In the genomic region with DNA sequence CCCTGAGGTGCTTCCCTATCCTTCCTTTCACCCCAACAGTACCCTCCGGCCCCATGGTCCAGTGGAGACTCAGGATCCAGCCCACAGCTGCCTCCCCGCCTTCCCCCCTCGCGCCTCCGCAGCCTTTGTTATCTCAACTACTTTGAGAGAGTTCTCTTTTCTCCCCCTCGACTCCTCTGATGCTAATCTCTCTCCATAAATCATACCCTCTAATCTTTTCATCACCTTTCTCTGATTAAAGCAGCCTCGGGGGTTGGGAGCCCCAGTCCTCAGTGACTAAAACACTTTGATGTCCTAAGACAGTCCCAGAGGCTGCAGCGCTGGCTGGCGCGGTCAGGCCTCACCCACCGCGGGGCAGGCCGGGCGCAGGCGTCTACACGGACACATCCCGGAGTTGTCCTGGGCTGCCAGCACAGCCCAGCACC, we compare ENCODE assay signal across 1 cellular context.
A peak's percentile ranks its signal among the peaks of the same experiment; 100 is the strongest.
TF ChIP-seq lines count a peak whose summit lies in the region.

No MANE protein-coding gene starts in this region.

TF ChIP-seq in HEK293, 187 proteins besides CTCF, POLR2A, EP300 and RAD21 (continued from another document and continues in another):
- TF ChIP-seq, protein P1, sequence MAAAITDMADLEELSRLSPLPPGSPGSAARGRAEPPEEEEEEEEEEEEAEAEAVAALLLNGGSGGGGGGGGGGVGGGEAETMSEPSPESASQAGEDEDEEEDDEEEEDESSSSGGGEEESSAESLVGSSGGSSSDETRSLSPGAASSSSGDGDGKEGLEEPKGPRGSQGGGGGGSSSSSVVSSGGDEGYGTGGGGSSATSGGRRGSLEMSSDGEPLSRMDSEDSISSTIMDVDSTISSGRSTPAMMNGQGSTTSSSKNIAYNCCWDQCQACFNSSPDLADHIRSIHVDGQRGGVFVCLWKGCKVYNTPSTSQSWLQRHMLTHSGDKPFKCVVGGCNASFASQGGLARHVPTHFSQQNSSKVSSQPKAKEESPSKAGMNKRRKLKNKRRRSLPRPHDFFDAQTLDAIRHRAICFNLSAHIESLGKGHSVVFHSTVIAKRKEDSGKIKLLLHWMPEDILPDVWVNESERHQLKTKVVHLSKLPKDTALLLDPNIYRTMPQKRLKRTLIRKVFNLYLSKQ (tag by site-specific recombination; IDR thresholded peaks at IDR 0.05; ENCODE audit: borderline replicate concordance), result no peak
- TF ChIP-seq EGR2 (tag by site-specific recombination; IDR thresholded peaks at IDR 0.05; ENCODE audit: low read depth) (peak; percentile 95), ZNF341 (tag by site-specific recombination; IDR thresholded peaks at IDR 0.05; ENCODE audit: low read depth) (peak; percentile 51), ZNF157 (tag by site-specific recombination; IDR thresholded peaks at IDR 0.05) (no peak), ZNF621 (tag by site-specific recombination; IDR thresholded peaks at IDR 0.05) (no peak), KLF7 (tag by site-specific recombination; IDR thresholded peaks at IDR 0.05; ENCODE audit: borderline replicate concordance) (no peak), KLF16 (tag by site-specific recombination; IDR thresholded peaks at IDR 0.05) (peak; percentile 71), ZNF664 (tag by site-specific recombination; IDR thresholded peaks at IDR 0.05) (no peak), MYNN (tag by site-specific recombination; IDR thresholded peaks at IDR 0.05; ENCODE audit: borderline replicate concordance) (no peak), ZNF132 (tag by site-specific recombination; IDR thresholded peaks at IDR 0.05; ENCODE audit: borderline replicate concordance) (no peak), ZNF394 (tag by site-specific recombination; IDR thresholded peaks at IDR 0.05; ENCODE audit: borderline replicate concordance) (0 out of 2 replicates have a peak, but pooled peaks have one; percentile 27), ZNF768 (tag by site-specific recombination; IDR thresholded peaks at IDR 0.05) (no peak), ZSCAN30 (tag by site-specific recombination; IDR thresholded peaks at IDR 0.05) (peak; percentile 39; the same call in 1 of the 2 replicates), GLIS1 (tag by site-specific recombination; IDR thresholded peaks at IDR 0.05) (peak; percentile 84), ZBTB17 (tag by site-specific recombination; IDR thresholded peaks at IDR 0.05) (peak; percentile 58), ZXDB (tag by site-specific recombination; IDR thresholded peaks at IDR 0.05) (peak; percentile 17; the same call in 1 of the 2 replicates), OSR2 (tag by site-specific recombination; IDR thresholded peaks at IDR 0.05) (peak; percentile 80), ZNF335 (tag by site-specific recombination; conservative IDR thresholded peaks at IDR 0.05) (peak; percentile 51), ZNF174 (tag by site-specific recombination; IDR thresholded peaks at IDR 0.05) (no peak), SP7 (tag by site-specific recombination; IDR thresholded peaks at IDR 0.05) (peak; percentile 96), ZNF16 (tag by site-specific recombination; IDR thresholded peaks at IDR 0.05; ENCODE audit: low read depth) (no peak), ZFP37 (tag by site-specific recombination; IDR thresholded peaks at IDR 0.05) (no peak), ZEB2 (tag by site-specific recombination; IDR thresholded peaks at IDR 0.05) (peak; percentile 64; the same call in 1 of the 2 replicates), ZIC2 (tag by site-specific recombination; IDR thresholded peaks at IDR 0.05) (peak; percentile 63), GLIS2 (tag by site-specific recombination; IDR thresholded peaks at IDR 0.05) (peak; percentile 16; the same call in 1 of the 2 replicates), ZNF169 (tag by site-specific recombination; IDR thresholded peaks at IDR 0.05) (no peak)
- TF ChIP-seq, protein P2, sequence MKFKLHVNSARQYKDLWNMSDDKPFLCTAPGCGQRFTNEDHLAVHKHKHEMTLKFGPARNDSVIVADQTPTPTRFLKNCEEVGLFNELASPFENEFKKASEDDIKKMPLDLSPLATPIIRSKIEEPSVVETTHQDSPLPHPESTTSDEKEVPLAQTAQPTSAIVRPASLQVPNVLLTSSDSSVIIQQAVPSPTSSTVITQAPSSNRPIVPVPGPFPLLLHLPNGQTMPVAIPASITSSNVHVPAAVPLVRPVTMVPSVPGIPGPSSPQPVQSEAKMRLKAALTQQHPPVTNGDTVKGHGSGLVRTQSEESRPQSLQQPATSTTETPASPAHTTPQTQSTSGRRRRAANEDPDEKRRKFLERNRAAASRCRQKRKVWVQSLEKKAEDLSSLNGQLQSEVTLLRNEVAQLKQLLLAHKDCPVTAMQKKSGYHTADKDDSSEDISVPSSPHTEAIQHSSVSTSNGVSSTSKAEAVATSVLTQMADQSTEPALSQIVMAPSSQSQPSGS (tag by site-specific recombination; IDR thresholded peaks at IDR 0.05; ENCODE audit: low read depth), result no peak
- TF ChIP-seq, protein P3, sequence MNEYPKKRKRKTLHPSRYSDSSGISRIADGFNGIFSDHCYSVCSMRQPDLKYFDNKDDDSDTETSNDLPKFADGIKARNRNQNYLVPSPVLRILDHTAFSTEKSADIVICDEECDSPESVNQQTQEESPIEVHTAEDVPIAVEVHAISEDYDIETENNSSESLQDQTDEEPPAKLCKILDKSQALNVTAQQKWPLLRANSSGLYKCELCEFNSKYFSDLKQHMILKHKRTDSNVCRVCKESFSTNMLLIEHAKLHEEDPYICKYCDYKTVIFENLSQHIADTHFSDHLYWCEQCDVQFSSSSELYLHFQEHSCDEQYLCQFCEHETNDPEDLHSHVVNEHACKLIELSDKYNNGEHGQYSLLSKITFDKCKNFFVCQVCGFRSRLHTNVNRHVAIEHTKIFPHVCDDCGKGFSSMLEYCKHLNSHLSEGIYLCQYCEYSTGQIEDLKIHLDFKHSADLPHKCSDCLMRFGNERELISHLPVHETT (tag by site-specific recombination; IDR thresholded peaks at IDR 0.05), result no peak
- TF ChIP-seq, protein P4, sequence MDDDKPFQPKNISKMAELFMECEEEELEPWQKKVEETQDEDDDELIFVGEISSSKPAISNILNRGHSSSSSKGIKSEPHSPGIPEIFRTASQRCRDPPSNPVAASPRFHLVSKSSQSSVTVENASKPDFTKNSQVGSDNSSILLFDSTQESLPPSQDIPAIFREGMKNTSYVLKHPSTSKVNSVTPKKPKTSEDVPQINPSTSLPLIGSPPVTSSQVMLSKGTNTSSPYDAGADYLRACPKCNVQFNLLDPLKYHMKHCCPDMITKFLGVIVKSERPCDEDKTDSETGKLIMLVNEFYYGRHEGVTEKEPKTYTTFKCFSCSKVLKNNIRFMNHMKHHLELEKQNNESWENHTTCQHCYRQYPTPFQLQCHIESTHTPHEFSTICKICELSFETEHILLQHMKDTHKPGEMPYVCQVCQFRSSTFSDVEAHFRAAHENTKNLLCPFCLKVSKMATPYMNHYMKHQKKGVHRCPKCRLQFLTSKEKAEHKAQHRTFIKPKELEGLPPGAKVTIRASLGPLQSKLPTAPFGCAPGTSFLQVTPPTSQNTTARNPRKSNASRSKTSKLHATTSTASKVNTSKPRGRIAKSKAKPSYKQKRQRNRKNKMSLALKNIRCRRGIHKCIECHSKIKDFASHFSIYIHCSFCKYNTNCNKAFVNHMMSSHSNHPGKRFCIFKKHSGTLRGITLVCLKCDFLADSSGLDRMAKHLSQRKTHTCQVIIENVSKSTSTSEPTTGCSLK (tag by site-specific recombination; IDR thresholded peaks at IDR 0.05), result no peak
- TF ChIP-seq, protein P5, sequence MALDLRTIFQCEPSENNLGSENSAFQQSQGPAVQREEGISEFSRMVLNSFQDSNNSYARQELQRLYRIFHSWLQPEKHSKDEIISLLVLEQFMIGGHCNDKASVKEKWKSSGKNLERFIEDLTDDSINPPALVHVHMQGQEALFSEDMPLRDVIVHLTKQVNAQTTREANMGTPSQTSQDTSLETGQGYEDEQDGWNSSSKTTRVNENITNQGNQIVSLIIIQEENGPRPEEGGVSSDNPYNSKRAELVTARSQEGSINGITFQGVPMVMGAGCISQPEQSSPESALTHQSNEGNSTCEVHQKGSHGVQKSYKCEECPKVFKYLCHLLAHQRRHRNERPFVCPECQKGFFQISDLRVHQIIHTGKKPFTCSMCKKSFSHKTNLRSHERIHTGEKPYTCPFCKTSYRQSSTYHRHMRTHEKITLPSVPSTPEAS (tag by site-specific recombination; IDR thresholded peaks at IDR 0.05), result no peak
- TF ChIP-seq, protein P6, sequence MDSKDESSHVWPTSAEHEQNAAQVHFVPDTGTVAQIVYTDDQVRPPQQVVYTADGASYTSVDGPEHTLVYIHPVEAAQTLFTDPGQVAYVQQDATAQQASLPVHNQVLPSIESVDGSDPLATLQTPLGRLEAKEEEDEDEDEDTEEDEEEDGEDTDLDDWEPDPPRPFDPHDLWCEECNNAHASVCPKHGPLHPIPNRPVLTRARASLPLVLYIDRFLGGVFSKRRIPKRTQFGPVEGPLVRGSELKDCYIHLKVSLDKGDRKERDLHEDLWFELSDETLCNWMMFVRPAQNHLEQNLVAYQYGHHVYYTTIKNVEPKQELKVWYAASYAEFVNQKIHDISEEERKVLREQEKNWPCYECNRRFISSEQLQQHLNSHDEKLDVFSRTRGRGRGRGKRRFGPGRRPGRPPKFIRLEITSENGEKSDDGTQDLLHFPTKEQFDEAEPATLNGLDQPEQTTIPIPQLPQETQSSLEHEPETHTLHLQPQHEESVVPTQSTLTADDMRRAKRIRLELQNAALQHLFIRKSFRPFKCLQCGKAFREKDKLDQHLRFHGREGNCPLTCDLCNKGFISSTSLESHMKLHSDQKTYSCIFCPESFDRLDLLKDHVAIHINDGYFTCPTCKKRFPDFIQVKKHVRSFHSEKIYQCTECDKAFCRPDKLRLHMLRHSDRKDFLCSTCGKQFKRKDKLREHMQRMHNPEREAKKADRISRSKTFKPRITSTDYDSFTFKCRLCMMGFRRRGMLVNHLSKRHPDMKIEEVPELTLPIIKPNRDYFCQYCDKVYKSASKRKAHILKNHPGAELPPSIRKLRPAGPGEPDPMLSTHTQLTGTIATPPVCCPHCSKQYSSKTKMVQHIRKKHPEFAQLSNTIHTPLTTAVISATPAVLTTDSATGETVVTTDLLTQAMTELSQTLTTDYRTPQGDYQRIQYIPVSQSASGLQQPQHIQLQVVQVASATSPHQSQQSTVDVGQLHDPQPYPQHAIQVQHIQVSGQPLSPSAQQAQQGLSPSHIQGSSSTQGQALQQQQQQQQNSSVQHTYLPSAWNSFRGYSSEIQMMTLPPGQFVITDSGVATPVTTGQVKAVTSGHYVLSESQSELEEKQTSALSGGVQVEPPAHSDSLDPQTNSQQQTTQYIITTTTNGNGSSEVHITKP (tag by site-specific recombination; IDR thresholded peaks at IDR 0.05), result peak; percentile 24; the same call in 1 of the 2 replicates
- TF ChIP-seq, protein P7, sequence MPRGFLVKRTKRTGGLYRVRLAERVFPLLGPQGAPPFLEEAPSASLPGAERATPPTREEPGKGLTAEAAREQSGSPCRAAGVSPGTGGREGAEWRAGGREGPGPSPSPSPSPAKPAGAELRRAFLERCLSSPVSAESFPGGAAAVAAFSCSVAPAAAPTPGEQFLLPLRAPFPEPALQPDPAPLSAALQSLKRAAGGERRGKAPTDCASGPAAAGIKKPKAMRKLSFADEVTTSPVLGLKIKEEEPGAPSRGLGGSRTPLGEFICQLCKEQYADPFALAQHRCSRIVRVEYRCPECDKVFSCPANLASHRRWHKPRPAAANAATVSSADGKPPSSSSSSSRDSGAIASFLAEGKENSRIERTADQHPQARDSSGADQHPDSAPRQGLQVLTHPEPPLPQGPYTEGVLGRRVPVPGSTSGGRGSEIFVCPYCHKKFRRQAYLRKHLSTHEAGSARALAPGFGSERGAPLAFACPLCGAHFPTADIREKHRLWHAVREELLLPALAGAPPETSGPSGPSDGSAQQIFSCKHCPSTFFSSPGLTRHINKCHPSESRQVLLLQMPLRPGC (tag by site-specific recombination; IDR thresholded peaks at IDR 0.05), result no peak
- TF ChIP-seq, protein P8, sequence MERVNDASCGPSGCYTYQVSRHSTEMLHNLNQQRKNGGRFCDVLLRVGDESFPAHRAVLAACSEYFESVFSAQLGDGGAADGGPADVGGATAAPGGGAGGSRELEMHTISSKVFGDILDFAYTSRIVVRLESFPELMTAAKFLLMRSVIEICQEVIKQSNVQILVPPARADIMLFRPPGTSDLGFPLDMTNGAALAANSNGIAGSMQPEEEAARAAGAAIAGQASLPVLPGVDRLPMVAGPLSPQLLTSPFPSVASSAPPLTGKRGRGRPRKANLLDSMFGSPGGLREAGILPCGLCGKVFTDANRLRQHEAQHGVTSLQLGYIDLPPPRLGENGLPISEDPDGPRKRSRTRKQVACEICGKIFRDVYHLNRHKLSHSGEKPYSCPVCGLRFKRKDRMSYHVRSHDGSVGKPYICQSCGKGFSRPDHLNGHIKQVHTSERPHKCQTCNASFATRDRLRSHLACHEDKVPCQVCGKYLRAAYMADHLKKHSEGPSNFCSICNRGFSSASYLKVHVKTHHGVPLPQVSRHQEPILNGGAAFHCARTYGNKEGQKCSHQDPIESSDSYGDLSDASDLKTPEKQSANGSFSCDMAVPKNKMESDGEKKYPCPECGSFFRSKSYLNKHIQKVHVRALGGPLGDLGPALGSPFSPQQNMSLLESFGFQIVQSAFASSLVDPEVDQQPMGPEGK (tag by site-specific recombination; IDR thresholded peaks at IDR 0.05), result peak; percentile 64
- TF ChIP-seq, protein P9, sequence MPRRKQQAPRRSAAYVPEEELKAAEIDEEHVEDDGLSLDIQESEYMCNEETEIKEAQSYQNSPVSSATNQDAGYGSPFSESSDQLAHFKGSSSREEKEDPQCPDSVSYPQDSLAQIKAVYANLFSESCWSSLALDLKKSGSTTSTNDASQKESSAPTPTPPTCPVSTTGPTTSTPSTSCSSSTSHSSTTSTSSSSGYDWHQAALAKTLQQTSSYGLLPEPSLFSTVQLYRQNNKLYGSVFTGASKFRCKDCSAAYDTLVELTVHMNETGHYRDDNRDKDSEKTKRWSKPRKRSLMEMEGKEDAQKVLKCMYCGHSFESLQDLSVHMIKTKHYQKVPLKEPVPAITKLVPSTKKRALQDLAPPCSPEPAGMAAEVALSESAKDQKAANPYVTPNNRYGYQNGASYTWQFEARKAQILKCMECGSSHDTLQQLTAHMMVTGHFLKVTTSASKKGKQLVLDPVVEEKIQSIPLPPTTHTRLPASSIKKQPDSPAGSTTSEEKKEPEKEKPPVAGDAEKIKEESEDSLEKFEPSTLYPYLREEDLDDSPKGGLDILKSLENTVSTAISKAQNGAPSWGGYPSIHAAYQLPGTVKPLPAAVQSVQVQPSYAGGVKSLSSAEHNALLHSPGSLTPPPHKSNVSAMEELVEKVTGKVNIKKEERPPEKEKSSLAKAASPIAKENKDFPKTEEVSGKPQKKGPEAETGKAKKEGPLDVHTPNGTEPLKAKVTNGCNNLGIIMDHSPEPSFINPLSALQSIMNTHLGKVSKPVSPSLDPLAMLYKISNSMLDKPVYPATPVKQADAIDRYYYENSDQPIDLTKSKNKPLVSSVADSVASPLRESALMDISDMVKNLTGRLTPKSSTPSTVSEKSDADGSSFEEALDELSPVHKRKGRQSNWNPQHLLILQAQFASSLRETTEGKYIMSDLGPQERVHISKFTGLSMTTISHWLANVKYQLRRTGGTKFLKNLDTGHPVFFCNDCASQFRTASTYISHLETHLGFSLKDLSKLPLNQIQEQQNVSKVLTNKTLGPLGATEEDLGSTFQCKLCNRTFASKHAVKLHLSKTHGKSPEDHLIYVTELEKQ (tag by site-specific recombination; IDR thresholded peaks at IDR 0.05; ENCODE audit: borderline replicate concordance), result no peak
